ENCODE assay signal across 1 cellular context in genomic region chr7:12385364-12385786, GRCh38.
A peak's percentile ranks its signal among the peaks of the same experiment; 100 is the strongest.
TF ChIP-seq lines count a peak whose summit lies in the region.

No MANE protein-coding gene starts in this region.

TF ChIP-seq in K562, 482 proteins besides CTCF, POLR2A, EP300 and RAD21 (continued from another document and continues in another):
- TF ChIP-seq, protein P1, sequence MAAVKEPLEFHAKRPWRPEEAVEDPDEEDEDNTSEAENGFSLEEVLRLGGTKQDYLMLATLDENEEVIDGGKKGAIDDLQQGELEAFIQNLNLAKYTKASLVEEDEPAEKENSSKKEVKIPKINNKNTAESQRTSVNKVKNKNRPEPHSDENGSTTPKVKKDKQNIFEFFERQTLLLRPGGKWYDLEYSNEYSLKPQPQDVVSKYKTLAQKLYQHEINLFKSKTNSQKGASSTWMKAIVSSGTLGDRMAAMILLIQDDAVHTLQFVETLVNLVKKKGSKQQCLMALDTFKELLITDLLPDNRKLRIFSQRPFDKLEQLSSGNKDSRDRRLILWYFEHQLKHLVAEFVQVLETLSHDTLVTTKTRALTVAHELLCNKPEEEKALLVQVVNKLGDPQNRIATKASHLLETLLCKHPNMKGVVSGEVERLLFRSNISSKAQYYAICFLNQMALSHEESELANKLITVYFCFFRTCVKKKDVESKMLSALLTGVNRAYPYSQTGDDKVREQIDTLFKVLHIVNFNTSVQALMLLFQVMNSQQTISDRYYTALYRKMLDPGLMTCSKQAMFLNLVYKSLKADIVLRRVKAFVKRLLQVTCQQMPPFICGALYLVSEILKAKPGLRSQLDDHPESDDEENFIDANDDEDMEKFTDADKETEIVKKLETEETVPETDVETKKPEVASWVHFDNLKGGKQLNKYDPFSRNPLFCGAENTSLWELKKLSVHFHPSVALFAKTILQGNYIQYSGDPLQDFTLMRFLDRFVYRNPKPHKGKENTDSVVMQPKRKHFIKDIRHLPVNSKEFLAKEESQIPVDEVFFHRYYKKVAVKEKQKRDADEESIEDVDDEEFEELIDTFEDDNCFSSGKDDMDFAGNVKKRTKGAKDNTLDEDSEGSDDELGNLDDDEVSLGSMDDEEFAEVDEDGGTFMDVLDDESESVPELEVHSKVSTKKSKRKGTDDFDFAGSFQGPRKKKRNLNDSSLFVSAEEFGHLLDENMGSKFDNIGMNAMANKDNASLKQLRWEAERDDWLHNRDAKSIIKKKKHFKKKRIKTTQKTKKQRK (IDR thresholded peaks at IDR 0.05; ENCODE audit: borderline replicate concordance, low read depth, low read length) = no peak
- TF ChIP-seq XRCC3 (IDR thresholded peaks at IDR 0.05) (no peak), LEF1 (IDR thresholded peaks at IDR 0.05) (peak; percentile 97), E2F1 (CRISPR knock-in tag; IDR thresholded peaks at IDR 0.05) (no peak), TGIF2 (CRISPR knock-in tag; IDR thresholded peaks at IDR 0.05) (no peak), ZHX1 (conservative IDR thresholded peaks at IDR 0.05; ENCODE audit: low read length) (no peak), STAT6 (CRISPR knock-in tag; IDR thresholded peaks at IDR 0.05) (no peak), SMAD4 (CRISPR knock-in tag; conservative IDR thresholded peaks at IDR 0.05) (peak; percentile 92), MED1 (CRISPR knock-in tag; IDR thresholded peaks at IDR 0.05; ENCODE audit: borderline replicate concordance) (no peak), SOX6 (IDR thresholded peaks at IDR 0.05) (peak; percentile 94), KLF6 (CRISPR knock-in tag; IDR thresholded peaks at IDR 0.05; ENCODE audit: borderline replicate concordance) (no peak; the same call in 1 of the 2 replicates), NONO (IDR thresholded peaks at IDR 0.05; ENCODE audit: low read depth in 2 of 2, low read length in 1 of 2) (no peak), ZNF12 (CRISPR knock-in tag; IDR thresholded peaks at IDR 0.05) (no peak), LCOR (CRISPR knock-in tag; IDR thresholded peaks at IDR 0.05) (peak; percentile 98), TRIM25 (IDR thresholded peaks at IDR 0.05; ENCODE audit: borderline replicate concordance) (no peak), ELF1 (tag; IDR thresholded peaks at IDR 0.05) (no peak), ETS1 (conservative IDR thresholded peaks at IDR 0.05; ENCODE audit: control insufficient read depth, low read depth, low read length) (no peak), ZFX (CRISPR knock-in tag; IDR thresholded peaks at IDR 0.05) (no peak), RBM17 (IDR thresholded peaks at IDR 0.05; ENCODE audit: borderline replicate concordance, low read depth, low read length) (no peak), ZNF436 (CRISPR knock-in tag; IDR thresholded peaks at IDR 0.05) (no peak), MYNN (IDR thresholded peaks at IDR 0.05) (peak; percentile 60; the same call in 1 of the 2 replicates), MYNN (CRISPR knock-in tag; IDR thresholded peaks at IDR 0.05) (no peak), FOXJ2 (tag; IDR thresholded peaks at IDR 0.05) (no peak), NR4A1 (CRISPR knock-in tag; IDR thresholded peaks at IDR 0.05) (no peak), NR4A1 (tag; IDR thresholded peaks at IDR 0.05) (no peak; the same call in 1 of the 2 replicates), SUPT5H (IDR thresholded peaks at IDR 0.05) (no peak), TBP (optimal IDR thresholded peaks at IDR 0.05; ENCODE audit: low read depth, low read length) (no peak), RBM39 (optimal IDR thresholded peaks at IDR 0.05; ENCODE audit: low read depth, low read length) (no peak)
- TF ChIP-seq, protein P2, sequence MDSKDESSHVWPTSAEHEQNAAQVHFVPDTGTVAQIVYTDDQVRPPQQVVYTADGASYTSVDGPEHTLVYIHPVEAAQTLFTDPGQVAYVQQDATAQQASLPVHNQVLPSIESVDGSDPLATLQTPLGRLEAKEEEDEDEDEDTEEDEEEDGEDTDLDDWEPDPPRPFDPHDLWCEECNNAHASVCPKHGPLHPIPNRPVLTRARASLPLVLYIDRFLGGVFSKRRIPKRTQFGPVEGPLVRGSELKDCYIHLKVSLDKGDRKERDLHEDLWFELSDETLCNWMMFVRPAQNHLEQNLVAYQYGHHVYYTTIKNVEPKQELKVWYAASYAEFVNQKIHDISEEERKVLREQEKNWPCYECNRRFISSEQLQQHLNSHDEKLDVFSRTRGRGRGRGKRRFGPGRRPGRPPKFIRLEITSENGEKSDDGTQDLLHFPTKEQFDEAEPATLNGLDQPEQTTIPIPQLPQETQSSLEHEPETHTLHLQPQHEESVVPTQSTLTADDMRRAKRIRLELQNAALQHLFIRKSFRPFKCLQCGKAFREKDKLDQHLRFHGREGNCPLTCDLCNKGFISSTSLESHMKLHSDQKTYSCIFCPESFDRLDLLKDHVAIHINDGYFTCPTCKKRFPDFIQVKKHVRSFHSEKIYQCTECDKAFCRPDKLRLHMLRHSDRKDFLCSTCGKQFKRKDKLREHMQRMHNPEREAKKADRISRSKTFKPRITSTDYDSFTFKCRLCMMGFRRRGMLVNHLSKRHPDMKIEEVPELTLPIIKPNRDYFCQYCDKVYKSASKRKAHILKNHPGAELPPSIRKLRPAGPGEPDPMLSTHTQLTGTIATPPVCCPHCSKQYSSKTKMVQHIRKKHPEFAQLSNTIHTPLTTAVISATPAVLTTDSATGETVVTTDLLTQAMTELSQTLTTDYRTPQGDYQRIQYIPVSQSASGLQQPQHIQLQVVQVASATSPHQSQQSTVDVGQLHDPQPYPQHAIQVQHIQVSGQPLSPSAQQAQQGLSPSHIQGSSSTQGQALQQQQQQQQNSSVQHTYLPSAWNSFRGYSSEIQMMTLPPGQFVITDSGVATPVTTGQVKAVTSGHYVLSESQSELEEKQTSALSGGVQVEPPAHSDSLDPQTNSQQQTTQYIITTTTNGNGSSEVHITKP (IDR thresholded peaks at IDR 0.05; ENCODE audit: partially characterized antibody) = no peak
- TF ChIP-seq, protein P3, sequence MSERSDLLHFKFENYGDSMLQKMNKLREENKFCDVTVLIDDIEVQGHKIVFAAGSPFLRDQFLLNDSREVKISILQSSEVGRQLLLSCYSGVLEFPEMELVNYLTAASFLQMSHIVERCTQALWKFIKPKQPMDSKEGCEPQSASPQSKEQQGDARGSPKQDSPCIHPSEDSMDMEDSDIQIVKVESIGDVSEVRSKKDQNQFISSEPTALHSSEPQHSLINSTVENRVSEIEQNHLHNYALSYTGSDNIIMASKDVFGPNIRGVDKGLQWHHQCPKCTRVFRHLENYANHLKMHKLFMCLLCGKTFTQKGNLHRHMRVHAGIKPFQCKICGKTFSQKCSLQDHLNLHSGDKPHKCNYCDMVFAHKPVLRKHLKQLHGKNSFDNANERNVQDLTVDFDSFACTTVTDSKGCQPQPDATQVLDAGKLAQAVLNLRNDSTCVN (CRISPR knock-in tag; IDR thresholded peaks at IDR 0.05) = no peak
- TF ChIP-seq, protein P4, sequence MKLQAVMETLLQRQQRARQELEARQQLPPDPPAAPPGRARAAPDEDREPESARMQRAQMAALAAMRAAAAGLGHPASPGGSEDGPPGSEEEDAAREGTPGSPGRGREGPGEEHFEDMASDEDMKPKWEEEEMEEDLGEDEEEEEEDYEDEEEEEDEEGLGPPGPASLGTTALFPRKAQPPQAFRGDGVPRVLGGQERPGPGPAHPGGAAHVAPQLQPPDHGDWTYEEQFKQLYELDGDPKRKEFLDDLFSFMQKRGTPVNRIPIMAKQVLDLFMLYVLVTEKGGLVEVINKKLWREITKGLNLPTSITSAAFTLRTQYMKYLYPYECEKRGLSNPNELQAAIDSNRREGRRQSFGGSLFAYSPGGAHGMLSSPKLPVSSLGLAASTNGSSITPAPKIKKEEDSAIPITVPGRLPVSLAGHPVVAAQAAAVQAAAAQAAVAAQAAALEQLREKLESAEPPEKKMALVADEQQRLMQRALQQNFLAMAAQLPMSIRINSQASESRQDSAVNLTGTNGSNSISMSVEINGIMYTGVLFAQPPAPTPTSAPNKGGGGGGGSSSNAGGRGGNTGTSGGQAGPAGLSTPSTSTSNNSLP (IDR thresholded peaks at IDR 0.05; ENCODE audit: borderline replicate concordance, low read depth, low read length) = peak; percentile 80; the same call in 1 of the 2 replicates
- TF ChIP-seq, protein P5, sequence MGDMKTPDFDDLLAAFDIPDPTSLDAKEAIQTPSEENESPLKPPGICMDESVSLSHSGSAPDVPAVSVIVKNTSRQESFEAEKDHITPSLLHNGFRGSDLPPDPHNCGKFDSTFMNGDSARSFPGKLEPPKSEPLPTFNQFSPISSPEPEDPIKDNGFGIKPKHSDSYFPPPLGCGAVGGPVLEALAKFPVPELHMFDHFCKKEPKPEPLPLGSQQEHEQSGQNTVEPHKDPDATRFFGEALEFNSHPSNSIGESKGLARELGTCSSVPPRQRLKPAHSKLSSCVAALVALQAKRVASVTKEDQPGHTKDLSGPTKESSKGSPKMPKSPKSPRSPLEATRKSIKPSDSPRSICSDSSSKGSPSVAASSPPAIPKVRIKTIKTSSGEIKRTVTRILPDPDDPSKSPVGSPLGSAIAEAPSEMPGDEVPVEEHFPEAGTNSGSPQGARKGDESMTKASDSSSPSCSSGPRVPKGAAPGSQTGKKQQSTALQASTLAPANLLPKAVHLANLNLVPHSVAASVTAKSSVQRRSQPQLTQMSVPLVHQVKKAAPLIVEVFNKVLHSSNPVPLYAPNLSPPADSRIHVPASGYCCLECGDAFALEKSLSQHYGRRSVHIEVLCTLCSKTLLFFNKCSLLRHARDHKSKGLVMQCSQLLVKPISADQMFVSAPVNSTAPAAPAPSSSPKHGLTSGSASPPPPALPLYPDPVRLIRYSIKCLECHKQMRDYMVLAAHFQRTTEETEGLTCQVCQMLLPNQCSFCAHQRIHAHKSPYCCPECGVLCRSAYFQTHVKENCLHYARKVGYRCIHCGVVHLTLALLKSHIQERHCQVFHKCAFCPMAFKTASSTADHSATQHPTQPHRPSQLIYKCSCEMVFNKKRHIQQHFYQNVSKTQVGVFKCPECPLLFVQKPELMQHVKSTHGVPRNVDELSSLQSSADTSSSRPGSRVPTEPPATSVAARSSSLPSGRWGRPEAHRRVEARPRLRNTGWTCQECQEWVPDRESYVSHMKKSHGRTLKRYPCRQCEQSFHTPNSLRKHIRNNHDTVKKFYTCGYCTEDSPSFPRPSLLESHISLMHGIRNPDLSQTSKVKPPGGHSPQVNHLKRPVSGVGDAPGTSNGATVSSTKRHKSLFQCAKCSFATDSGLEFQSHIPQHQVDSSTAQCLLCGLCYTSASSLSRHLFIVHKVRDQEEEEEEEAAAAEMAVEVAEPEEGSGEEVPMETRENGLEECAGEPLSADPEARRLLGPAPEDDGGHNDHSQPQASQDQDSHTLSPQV (IDR thresholded peaks at IDR 0.05) = peak; percentile 53
